Comparison of ENCODE assay signal across 18 cellular contexts in genomic region chr1:208967334-208967733, GRCh38.
"Had no signal": no experiment of that assay in that cellular context is flagged by ENCODE, and none has a peak within 500 bp of the region (broad histone marks: within the 10 kb centered on the region; RNA-seq: fewer than 3 reads in every experiment).

No MANE protein-coding gene starts in this region.

- H3K9ac ChIP-seq: SK-N-SH had no signal

- H3K9me3 ChIP-seq: SK-N-SH had no signal

- H3K9me2 ChIP-seq: SK-N-SH had no signal

- H3K27ac ChIP-seq: RWPE1 had no signal

- ATAC-seq: Panc1, PC-3 had no signal

- H3K4me2 ChIP-seq: SK-N-SH had no signal

- DNase-seq: KBM-7, NCI-H1105 treated with DMSO at 0.1 percent for 48 hours, NCI-H1417 treated with DMSO at 0.1 percent for 48 hours, NCI-H146, NCI-H1694 treated with DMSO at 0.1 percent for 48 hours, NCI-H1930, NCI-H2081, NCI-H2107, NCI-H2227 treated with DMSO at 0.1 percent for 48 hours, NCI-H524, NCI-H526 treated with DMSO at 0.1 percent for 48 hours, NCI-H748 treated with DMSO at 0.1 percent for 48 hours, PC-3, SHP77, SK-N-SH, T-helper 2 cell had no signal
